ENCODE assay signal across 9 cellular contexts in the genomic region with DNA sequence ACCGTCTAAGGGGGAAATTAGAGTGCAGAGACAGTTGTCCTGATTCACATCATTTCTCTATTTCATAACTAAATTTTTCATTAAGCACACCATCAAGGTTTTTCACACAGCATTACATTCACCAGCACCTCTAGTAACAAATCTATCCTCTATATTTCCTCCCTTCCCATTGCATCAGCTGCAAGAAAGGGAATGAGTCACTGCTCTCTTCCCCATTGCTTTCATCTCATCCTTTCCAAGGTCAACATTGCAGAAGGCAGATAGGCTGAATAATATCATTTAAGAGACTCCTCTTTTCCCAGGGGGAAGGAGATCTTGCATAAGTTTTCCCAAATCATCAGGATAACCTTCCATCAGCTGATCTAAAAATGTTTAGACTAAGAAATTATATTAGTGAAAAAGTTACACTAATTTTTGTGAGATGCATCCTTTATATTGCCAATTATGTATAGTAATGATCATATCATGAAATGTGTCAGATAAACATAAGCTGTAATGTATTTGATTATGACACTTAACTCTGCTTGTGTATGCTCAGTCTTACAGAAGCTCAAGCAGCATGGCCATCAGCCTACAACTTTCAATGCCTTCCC. TPM values are rescaled to one million over a fixed set of nuclear protein-coding genes. Genes with fewer than 3 reads are reported as not detected.
A peak's percentile ranks its signal among the peaks of the same experiment; 100 is the strongest.
DNase-seq lines count a peak whose midpoint lies in the region; ATAC-seq and TF ChIP-seq lines count a peak whose summit lies in the region.
"Had no signal": no experiment of that assay in that cellular context is flagged by ENCODE, and none has a peak within 500 bp of the region (broad histone marks: within the 10 kb centered on the region; RNA-seq: fewer than 3 reads in every experiment).

No MANE protein-coding gene starts in this region.

- no peak overlapping the region for H3K4me3 ChIP-seq in AG09309 (ENCODE audit: control insufficient read depth, low read depth, low read length)

- no peak overlapping the region for H3K27ac Mint-ChIP-seq in T-helper 1 cell treated with Interleukin-12 subunit alpha and Interleukin-12 subunit beta and Interleukin-4 antibody, amounts not matched to agents 30 μg/mL and 1 μg/mL, for 36 hours
- peak overlapping the region; percentile 40 for H3K27ac Mint-ChIP-seq in glutamatergic neuron (ENCODE audit: unreplicated experiment)

- H3K36me3 Mint-ChIP-seq in T-helper 1 cell treated with Interleukin-12 subunit alpha and Interleukin-12 subunit beta and Interleukin-4 antibody, amounts not matched to agents 30 μg/mL and 1 μg/mL, for 36 hours (ENCODE audit: low read depth): peaks cover 20% of the 10 kb centered on the region
- H3K36me3 Mint-ChIP-seq in glutamatergic neuron (ENCODE audit: unreplicated experiment): no peaks in the 10 kb centered on the region

- H3K4me3 Mint-ChIP-seq in T-helper 1 cell treated with Interleukin-12 subunit alpha and Interleukin-12 subunit beta and Interleukin-4 antibody, amounts not matched to agents 30 μg/mL and 1 μg/mL, for 36 hours: peak overlapping the region; percentile 9
- no peak overlapping the region for H3K4me3 Mint-ChIP-seq in glutamatergic neuron (ENCODE audit: unreplicated experiment)

- DNase-seq in AG09309 (ENCODE audit: low read depth) (peak; percentile 63), HCEC 1CT (peak; percentile 92), glutamatergic neuron (no peak), hippocampal formation (lab: John Stamatoyannopoulos, UW) (no peak)
- DNase-seq: right cardiac atrium had no signal

- H3K9me3 Mint-ChIP-seq in T-helper 1 cell treated with Interleukin-12 subunit alpha and Interleukin-12 subunit beta and Interleukin-4 antibody, amounts not matched to agents 30 μg/mL and 1 μg/mL, for 36 hours: no peaks in the 10 kb centered on the region
- H3K9me3 Mint-ChIP-seq in glutamatergic neuron (ENCODE audit: unreplicated experiment): peaks cover 4% of the 10 kb centered on the region

- H3K27me3 Mint-ChIP-seq in T-helper 1 cell treated with Interleukin-12 subunit alpha and Interleukin-12 subunit beta and Interleukin-4 antibody, amounts not matched to agents 30 μg/mL and 1 μg/mL, for 36 hours (ENCODE audit: low read depth): no peaks in the 10 kb centered on the region
- peaks cover 3% of the 10 kb centered on the region for H3K27me3 Mint-ChIP-seq in glutamatergic neuron (ENCODE audit: unreplicated experiment)

- TF ChIP-seq CTCF in AG09309 (IDR thresholded peaks at IDR 0.05; ENCODE audit: control insufficient read depth, insufficient read depth, low read depth, low read length, missing control alignments): no peak
- TF ChIP-seq CTCF in glutamatergic neuron (IDR thresholded peaks at IDR 0.05; ENCODE audit: partially characterized antibody, unreplicated experiment): no peak

- peaks cover 39% of the 10 kb centered on the region for H3K4me1 Mint-ChIP-seq in T-helper 1 cell treated with Interleukin-12 subunit alpha and Interleukin-12 subunit beta and Interleukin-4 antibody, amounts not matched to agents 30 μg/mL and 1 μg/mL, for 36 hours (ENCODE audit: low read depth)
- peaks cover 6% of the 10 kb centered on the region for H3K4me1 Mint-ChIP-seq in glutamatergic neuron (ENCODE audit: low read depth, unreplicated experiment)

- ATAC-seq in HG02759 (IDR thresholded peaks at IDR 0.05; ENCODE audit: unreplicated experiment) (no peak), HG02938 (IDR thresholded peaks at IDR 0.05; ENCODE audit: unreplicated experiment) (no peak), GM18498 (IDR thresholded peaks at IDR 0.05; ENCODE audit: unreplicated experiment) (no peak)
- ATAC-seq: right cardiac atrium had no signal

RNA-seq across cellular contexts. Expression of a gene that starts 4.3 kb away (rescaled TPM):
- 17.6 TPM for total RNA-seq in glutamatergic neuron (ENCODE audit: unreplicated experiment)

RNA-seq across cellular contexts. Expression of a gene that starts 4.5 kb away (rescaled TPM):
- total RNA-seq in glutamatergic neuron (ENCODE audit: unreplicated experiment): 7.4 TPM

Comparison
In these comparisons a context has a peak if more than half of its experiments do, and no peak if none do; other contexts are left out.
1. DNase-seq: peak in AG09309 (single experiment) and HCEC 1CT (single experiment); none in glutamatergic neuron (single experiment) and hippocampal formation (0 of 2).